10 cellular contexts compared by ENCODE assay signal in the genomic region with DNA sequence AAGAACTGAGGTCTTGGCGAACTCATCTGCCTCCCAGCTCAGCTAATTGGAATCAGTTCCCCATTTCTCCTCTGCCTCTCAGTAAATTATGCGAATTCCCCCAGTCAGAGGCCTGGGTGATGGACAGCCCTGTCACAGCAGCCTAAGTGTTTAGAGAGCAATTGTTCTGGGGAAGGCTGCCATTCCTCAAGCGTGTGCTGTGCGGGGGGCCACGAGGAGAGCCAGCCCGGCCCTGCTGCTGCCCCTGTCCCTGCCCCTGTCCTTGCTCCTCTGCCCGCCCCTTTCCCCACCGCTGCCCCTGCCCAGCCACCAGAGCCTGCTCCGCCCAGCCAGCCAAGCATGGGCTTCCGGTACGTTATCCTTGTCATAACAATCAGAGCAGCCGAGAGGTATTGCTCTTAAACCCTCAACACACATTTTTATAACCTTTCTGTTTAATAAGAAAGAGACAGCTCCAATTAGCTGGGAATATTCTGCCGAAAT. TPM values are rescaled to one million over a fixed set of nuclear protein-coding genes. Genes with fewer than 3 reads are reported as not detected.
DNase-seq lines count a peak whose midpoint lies in the region; ATAC-seq and TF ChIP-seq lines count a peak whose summit lies in the region.
"Had no signal": no experiment of that assay in that cellular context is flagged by ENCODE, and none has a peak within 500 bp of the region (broad histone marks: within the 10 kb centered on the region; RNA-seq: fewer than 3 reads in every experiment).

No MANE protein-coding gene starts in this region.

- no peaks in the 10 kb centered on the region for H3K36me3 ChIP-seq in Caco-2 (ENCODE audit: control insufficient read depth, insufficient read depth, low read length)

- H3K9me3 Mint-ChIP-seq in Caco-2 (ENCODE audit: unreplicated experiment) (no peaks in the 10 kb centered on the region), endothelial cell (ENCODE audit: unreplicated experiment) (no peaks in the 10 kb centered on the region), natural killer cell (no peaks in the 10 kb centered on the region)

- H3K4me1 Mint-ChIP-seq in Caco-2 (ENCODE audit: low read depth, unreplicated experiment) = no peaks in the 10 kb centered on the region
- peaks cover 15% of the 10 kb centered on the region for H3K4me1 Mint-ChIP-seq in endothelial cell (ENCODE audit: unreplicated experiment)
- peaks cover 25 to 32% of the 10 kb centered on the region in 2 donors for H3K4me1 Mint-ChIP-seq in natural killer cell

- CTCF ChIA-PET in Caco-2 (lab: Charles Lee) = interaction anchor here (0.6 to 1.5 kb wide), 4 partner anchors 27 to 165 kb away, joined by 3 to 8 read pairs (median 3); partner anchors contain the start of genes CYB561D2 and NPRL2

- H3K9me3 ChIP-seq in Caco-2 = no peaks in the 10 kb centered on the region

- no peak for TF ChIP-seq CTCF in Caco-2 (IDR thresholded peaks at IDR 0.05; ENCODE audit: insufficient read depth in 1 of 2, low read depth in 1 of 2, low read length in 1 of 2, severe bottlenecking in 1 of 2, unreplicated experiment in 1 of 2)
- no peak for TF ChIP-seq CTCF in endothelial cell (IDR thresholded peaks at IDR 0.05; ENCODE audit: unreplicated experiment)
- TF ChIP-seq CTCF in natural killer cell (IDR thresholded peaks at IDR 0.05) = no peak

- H3K27ac Mint-ChIP-seq in Caco-2 (ENCODE audit: unreplicated experiment) = no peak overlapping the region
- no peak overlapping the region for H3K27ac Mint-ChIP-seq in endothelial cell (ENCODE audit: unreplicated experiment)
- H3K27ac Mint-ChIP-seq in natural killer cell = peak overlapping the region in 1 of 2 donors; percentile 55

- DNase-seq in Caco-2 = no peak
- DNase-seq in NCI-H526 treated with DMSO at 0.1 percent for 48 hours (lab: John Stamatoyannopoulos, UW) = peak; percentile 21
- DNase-seq in endothelial cell (ENCODE audit: low spot score) = peak; percentile 34
- no peak for DNase-seq in natural killer cell
- no peak for DNase-seq in DMS53 (lab: John Stamatoyannopoulos, UW)
- no peak for DNase-seq in dedifferentiated amniotic fluid mesenchymal stem cell (ENCODE audit: extremely low spot score)

- no TSS peak for BruUV-seq in Caco-2 (replicated peaks; lab: Mats Ljungman, UMichigan)

- H3K27me3 Mint-ChIP-seq in Caco-2 (ENCODE audit: insufficient read depth, unreplicated experiment) = peaks cover 8% of the 10 kb centered on the region
- peaks cover 15% of the 10 kb centered on the region for H3K27me3 Mint-ChIP-seq in endothelial cell (ENCODE audit: unreplicated experiment)
- H3K27me3 Mint-ChIP-seq in natural killer cell (ENCODE audit: low read depth in 2 of 2) = no peaks in the 10 kb centered on the region

- POLR2A ChIA-PET in Caco-2 (lab: Charles Lee) = interaction anchor here (0.6 kb wide), 1 partner anchor 42 kb away, joined by 4 read pairs; no protein-coding TSS in a partner anchor

- H3K4me3 ChIP-seq in Caco-2 (ENCODE audit: low read depth, low read length) = peak overlapping the region; percentile 3; the same call in 1 of the 2 replicates

- no peaks in the 10 kb centered on the region for H3K36me3 Mint-ChIP-seq in Caco-2 (ENCODE audit: insufficient read depth, unreplicated experiment)
- no peaks in the 10 kb centered on the region for H3K36me3 Mint-ChIP-seq in endothelial cell (ENCODE audit: low read depth, unreplicated experiment)
- no peaks in the 10 kb centered on the region for H3K36me3 Mint-ChIP-seq in natural killer cell

- intact Hi-C loops in Caco-2 (cut with micrococcal nuclease; ENCODE audit: unreplicated experiment) (no loop called here), natural killer cell (cut with micrococcal nuclease) (no loop called here)

- H3K4me3 Mint-ChIP-seq in Caco-2 (ENCODE audit: unreplicated experiment) (no peak overlapping the region), endothelial cell (ENCODE audit: unreplicated experiment) (no peak overlapping the region), natural killer cell (no peak overlapping the region)

- H3K4me1 ChIP-seq in Caco-2 = 0 out of 2 replicates have a peak, but pooled peaks cover 11% of the 10 kb centered on the region

- ATAC-seq in natural killer cell = peak; percentile 52 to 79 (median 76)
- ATAC-seq in HG02970 (IDR thresholded peaks at IDR 0.05; ENCODE audit: low FRiP score, unreplicated experiment) = no peak
- ATAC-seq in HG02938 (IDR thresholded peaks at IDR 0.05; ENCODE audit: unreplicated experiment) = no peak
- ATAC-seq: Panc1 had no signal

- peaks cover 2% of the 10 kb centered on the region for H3K27me3 ChIP-seq in Caco-2 (replicated peaks; ENCODE audit: control insufficient read depth, insufficient read depth, low read length)

RNA-seq across cellular contexts. Expression of gene CACNA2D2, which starts 12.2 kb away (rescaled TPM):
- total RNA-seq in Caco-2 (2022) (0.25 and 0.35 TPM in 2 replicates), endothelial cell (ENCODE audit: unreplicated experiment) (17.3 TPM), natural killer cell (10 to 100 TPM; 36.5 to 56.4 (median 43.8) TPM)
- total RNA-seq: Daoy had no signal

RNA-seq across cellular contexts. Expression of gene C3orf18, which starts 51.9 kb away (rescaled TPM):
- total RNA-seq in Caco-2 (2022) = 1.6 and 2.1 TPM in 2 replicates
- 4.0 TPM for total RNA-seq in endothelial cell (ENCODE audit: unreplicated experiment)
- 10 to 100 TPM in 2 of 3 donors, 1 to 10 TPM in 1; 7.5 to 15.3 (median 11.7) TPM for total RNA-seq in natural killer cell

RNA-seq across cellular contexts. Expression of gene HEMK1, which starts 53.7 kb away (rescaled TPM):
- total RNA-seq in Caco-2 (2022) (12.6 and 14.3 TPM in 2 replicates), endothelial cell (ENCODE audit: unreplicated experiment) (10.9 TPM), natural killer cell (10 to 100 TPM; 20.5 to 29.3 (median 28.2) TPM)

Comparison
In these comparisons a context has a peak if more than half of its experiments do, and no peak if none do; other contexts are left out.
1. DNase-seq: peak in NCI-H526 treated with DMSO at 0.1 percent for 48 hours (single experiment) and endothelial cell (single experiment); none in Caco-2 (0 of 2), natural killer cell (single experiment), DMS53 (single experiment) and dedifferentiated amniotic fluid mesenchymal stem cell (single experiment).
2. ATAC-seq: peak in natural killer cell (3 of 3); none in HG02970 (single experiment) and HG02938 (single experiment).
3. RNA of gene CACNA2D2, which starts 12.2 kb away (total RNA-seq): 36.5 to 56.4 TPM in natural killer cell and 17.3 TPM in endothelial cell (single experiment); 0.25 to 0.35 TPM in Caco-2; every median in the first group is over 10 times any median in the second.